Comparison of ENCODE assay signal across 8 cellular contexts in genomic region chr16:15811778-15812750, GRCh38. TPM values are rescaled to one million over a fixed set of nuclear protein-coding genes. Genes with fewer than 3 reads are reported as not detected.
DNase-seq lines count a peak whose midpoint lies in the region; ATAC-seq and TF ChIP-seq lines count a peak whose summit lies in the region.

No MANE protein-coding gene starts in this region.

- no peak for TF ChIP-seq POLR2A in breast epithelium (IDR thresholded peaks at IDR 0.05)

- DNase-seq in Ammon's horn (ENCODE audit: low spot score) (peak; percentile 4), MV-4-11 (lab: John Stamatoyannopoulos, UW) (peak; percentile 93), breast epithelium (ENCODE audit: low spot score in 2 of 2) (peak in 1 of 2 donors; percentile 44), myocyte (ENCODE audit: low read depth) (peak; percentile 99), SHP77 treated with DMSO at 0.1 percent for 48 hours (lab: John Stamatoyannopoulos, UW) (no peak)
- DNase-seq in stimulated activated CD4-positive, alpha-beta T cell treated with anti-CD3 and anti-CD28 coated beads, Interleukin-12 subunit alpha, Interleukin-12 subunit beta, amount 100 ng/mL, for 4 hours, result no peak
- no peak for DNase-seq in stimulated activated CD4-positive, alpha-beta T cell treated with anti-CD3 and anti-CD28 coated beads, Interleukin-4, amount 100 ng/mL, for 1 hour

- intact Hi-C loops in breast epithelium (cut with DNase I; ENCODE audit: low total_unique reads), result no loop called here

- ATAC-seq in GM21723 (IDR thresholded peaks at IDR 0.05; ENCODE audit: unreplicated experiment), result no peak

- H3K4me3 ChIP-seq in breast epithelium, result no peak overlapping the region

- TF ChIP-seq CTCF in breast epithelium (IDR thresholded peaks at IDR 0.05), result no peak

- peak overlapping the region; percentile 40 to 80 for H3K27ac ChIP-seq in breast epithelium

- H3K4me1 ChIP-seq in breast epithelium, result peaks cover 0 to 4% of the 10 kb centered on the region in 2 donors

- peaks cover 0 to 14% of the 10 kb centered on the region in 2 donors for H3K9me3 ChIP-seq in breast epithelium

- no peaks in the 10 kb centered on the region for H3K27me3 ChIP-seq in breast epithelium

- H3K36me3 ChIP-seq in breast epithelium, result no peaks in the 10 kb centered on the region

RNA-seq across cellular contexts. Expression of gene MYH11, which starts 44.8 kb away (rescaled TPM):
- total RNA-seq in breast epithelium (100 to 1,000 TPM in 1 of 3 donors, 10 to 100 TPM in 2; 11.7 to 144 (median 96.6) TPM), myocyte (0.03 and 0.05 TPM in 2 replicates)
- 0.21 TPM for polyA plus RNA-seq in myocyte (2012)

Comparison
In these comparisons a context has a peak if more than half of its experiments do, and no peak if none do; other contexts are left out.
1. DNase-seq: peak in Ammon's horn (single experiment), MV-4-11 (single experiment) and myocyte (single experiment); none in stimulated activated CD4-positive, alpha-beta T cell treated with anti-CD3 and anti-CD28 coated beads, Interleukin-12 subunit alpha, Interleukin-12 subunit beta, amount 100 ng/mL, for 4 hours (single experiment), stimulated activated CD4-positive, alpha-beta T cell treated with anti-CD3 and anti-CD28 coated beads, Interleukin-4, amount 100 ng/mL, for 1 hour (single experiment) and SHP77 treated with DMSO at 0.1 percent for 48 hours (single experiment).
2. RNA of gene MYH11, which starts 44.8 kb away (total RNA-seq): 11.7 to 144 TPM in breast epithelium; 0.03 to 0.05 TPM in myocyte; every median in the first group is over 10 times any median in the second.